ENCODE assay signal across 1 cellular context in genomic region chr14:35402323-35403084, GRCh38.
TF ChIP-seq lines count a peak whose summit lies in the region.

No MANE protein-coding gene starts in this region.

TF ChIP-seq in GM12878, 131 proteins besides CTCF, POLR2A, EP300 and RAD21 (continued from another document):
- TF ChIP-seq BCLAF1 (IDR thresholded peaks at IDR 0.05) (no peak), SPI1 (IDR thresholded peaks at IDR 0.05; ENCODE audit: borderline replicate concordance, insufficient read depth, low read depth, low read length) (no peak), TCF3 (IDR thresholded peaks at IDR 0.05; ENCODE audit: borderline replicate concordance, insufficient read depth, low read depth, low read length) (no peak), SUPT20H (IDR thresholded peaks at IDR 0.05; ENCODE audit: borderline replicate concordance, control insufficient read depth, low read depth, low read length) (no peak), NR2F1 (conservative IDR thresholded peaks at IDR 0.05) (no peak), SP1 (IDR thresholded peaks at IDR 0.05; ENCODE audit: low read depth, low read length) (no peak), ZNF592 (IDR thresholded peaks at IDR 0.05) (no peak), PML (IDR thresholded peaks at IDR 0.05; ENCODE audit: low read length) (no peak; the same call in 1 of the 2 replicates), POLR2AphosphoS5 (IDR thresholded peaks at IDR 0.05; ENCODE audit: low read length) (peak; percentile 58), YY1 (IDR thresholded peaks at IDR 0.05; ENCODE audit: low read depth, low read length) (no peak), TBL1XR1 (IDR thresholded peaks at IDR 0.05; ENCODE audit: low read depth, low read length) (peak; percentile 50; the same call in 1 of the 2 replicates), ZNF687 (IDR thresholded peaks at IDR 0.05) (no peak), GATAD2B (conservative IDR thresholded peaks at IDR 0.05; ENCODE audit: low read depth) (no peak), MXI1 (IDR thresholded peaks at IDR 0.05; ENCODE audit: low read depth, low read length) (peak; percentile 25; the same call in 1 of the 2 replicates), ZNF384 (IDR thresholded peaks at IDR 0.05; ENCODE audit: borderline replicate concordance, low read depth, low read length) (no peak), YBX1 (IDR thresholded peaks at IDR 0.05) (no peak), CBX5 (IDR thresholded peaks at IDR 0.05; ENCODE audit: low read depth) (no peak)
TF ChIP-seq in GM12878: peak in this region for 4.
